ENCODE assay signal across 1 cellular context in the genomic region with DNA sequence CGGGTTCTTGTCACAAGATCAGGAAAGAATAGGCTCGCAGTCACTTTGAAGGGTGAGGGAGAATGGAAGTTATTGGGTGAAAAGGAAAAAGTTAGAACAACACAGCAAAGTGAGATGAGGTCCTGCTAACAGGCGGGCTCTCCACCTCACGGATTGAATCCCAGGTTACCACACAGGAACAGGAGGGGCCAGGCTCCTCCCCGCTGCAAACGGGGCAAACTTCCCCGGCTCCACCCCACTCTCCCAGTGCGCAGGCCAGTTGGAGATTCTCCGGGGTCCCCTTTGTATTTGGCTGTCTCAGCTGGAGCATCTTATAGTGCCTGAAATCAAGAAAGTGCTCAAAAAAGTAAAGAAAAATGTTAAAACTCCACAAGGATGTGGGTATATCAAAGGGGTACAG.
TF ChIP-seq lines count a peak whose summit lies in the region.

No MANE protein-coding gene starts in this region.

TF ChIP-seq in GM23338, 12 proteins besides CTCF, POLR2A, EP300 and RAD21 (continued from another document):
- TF ChIP-seq, protein P1, sequence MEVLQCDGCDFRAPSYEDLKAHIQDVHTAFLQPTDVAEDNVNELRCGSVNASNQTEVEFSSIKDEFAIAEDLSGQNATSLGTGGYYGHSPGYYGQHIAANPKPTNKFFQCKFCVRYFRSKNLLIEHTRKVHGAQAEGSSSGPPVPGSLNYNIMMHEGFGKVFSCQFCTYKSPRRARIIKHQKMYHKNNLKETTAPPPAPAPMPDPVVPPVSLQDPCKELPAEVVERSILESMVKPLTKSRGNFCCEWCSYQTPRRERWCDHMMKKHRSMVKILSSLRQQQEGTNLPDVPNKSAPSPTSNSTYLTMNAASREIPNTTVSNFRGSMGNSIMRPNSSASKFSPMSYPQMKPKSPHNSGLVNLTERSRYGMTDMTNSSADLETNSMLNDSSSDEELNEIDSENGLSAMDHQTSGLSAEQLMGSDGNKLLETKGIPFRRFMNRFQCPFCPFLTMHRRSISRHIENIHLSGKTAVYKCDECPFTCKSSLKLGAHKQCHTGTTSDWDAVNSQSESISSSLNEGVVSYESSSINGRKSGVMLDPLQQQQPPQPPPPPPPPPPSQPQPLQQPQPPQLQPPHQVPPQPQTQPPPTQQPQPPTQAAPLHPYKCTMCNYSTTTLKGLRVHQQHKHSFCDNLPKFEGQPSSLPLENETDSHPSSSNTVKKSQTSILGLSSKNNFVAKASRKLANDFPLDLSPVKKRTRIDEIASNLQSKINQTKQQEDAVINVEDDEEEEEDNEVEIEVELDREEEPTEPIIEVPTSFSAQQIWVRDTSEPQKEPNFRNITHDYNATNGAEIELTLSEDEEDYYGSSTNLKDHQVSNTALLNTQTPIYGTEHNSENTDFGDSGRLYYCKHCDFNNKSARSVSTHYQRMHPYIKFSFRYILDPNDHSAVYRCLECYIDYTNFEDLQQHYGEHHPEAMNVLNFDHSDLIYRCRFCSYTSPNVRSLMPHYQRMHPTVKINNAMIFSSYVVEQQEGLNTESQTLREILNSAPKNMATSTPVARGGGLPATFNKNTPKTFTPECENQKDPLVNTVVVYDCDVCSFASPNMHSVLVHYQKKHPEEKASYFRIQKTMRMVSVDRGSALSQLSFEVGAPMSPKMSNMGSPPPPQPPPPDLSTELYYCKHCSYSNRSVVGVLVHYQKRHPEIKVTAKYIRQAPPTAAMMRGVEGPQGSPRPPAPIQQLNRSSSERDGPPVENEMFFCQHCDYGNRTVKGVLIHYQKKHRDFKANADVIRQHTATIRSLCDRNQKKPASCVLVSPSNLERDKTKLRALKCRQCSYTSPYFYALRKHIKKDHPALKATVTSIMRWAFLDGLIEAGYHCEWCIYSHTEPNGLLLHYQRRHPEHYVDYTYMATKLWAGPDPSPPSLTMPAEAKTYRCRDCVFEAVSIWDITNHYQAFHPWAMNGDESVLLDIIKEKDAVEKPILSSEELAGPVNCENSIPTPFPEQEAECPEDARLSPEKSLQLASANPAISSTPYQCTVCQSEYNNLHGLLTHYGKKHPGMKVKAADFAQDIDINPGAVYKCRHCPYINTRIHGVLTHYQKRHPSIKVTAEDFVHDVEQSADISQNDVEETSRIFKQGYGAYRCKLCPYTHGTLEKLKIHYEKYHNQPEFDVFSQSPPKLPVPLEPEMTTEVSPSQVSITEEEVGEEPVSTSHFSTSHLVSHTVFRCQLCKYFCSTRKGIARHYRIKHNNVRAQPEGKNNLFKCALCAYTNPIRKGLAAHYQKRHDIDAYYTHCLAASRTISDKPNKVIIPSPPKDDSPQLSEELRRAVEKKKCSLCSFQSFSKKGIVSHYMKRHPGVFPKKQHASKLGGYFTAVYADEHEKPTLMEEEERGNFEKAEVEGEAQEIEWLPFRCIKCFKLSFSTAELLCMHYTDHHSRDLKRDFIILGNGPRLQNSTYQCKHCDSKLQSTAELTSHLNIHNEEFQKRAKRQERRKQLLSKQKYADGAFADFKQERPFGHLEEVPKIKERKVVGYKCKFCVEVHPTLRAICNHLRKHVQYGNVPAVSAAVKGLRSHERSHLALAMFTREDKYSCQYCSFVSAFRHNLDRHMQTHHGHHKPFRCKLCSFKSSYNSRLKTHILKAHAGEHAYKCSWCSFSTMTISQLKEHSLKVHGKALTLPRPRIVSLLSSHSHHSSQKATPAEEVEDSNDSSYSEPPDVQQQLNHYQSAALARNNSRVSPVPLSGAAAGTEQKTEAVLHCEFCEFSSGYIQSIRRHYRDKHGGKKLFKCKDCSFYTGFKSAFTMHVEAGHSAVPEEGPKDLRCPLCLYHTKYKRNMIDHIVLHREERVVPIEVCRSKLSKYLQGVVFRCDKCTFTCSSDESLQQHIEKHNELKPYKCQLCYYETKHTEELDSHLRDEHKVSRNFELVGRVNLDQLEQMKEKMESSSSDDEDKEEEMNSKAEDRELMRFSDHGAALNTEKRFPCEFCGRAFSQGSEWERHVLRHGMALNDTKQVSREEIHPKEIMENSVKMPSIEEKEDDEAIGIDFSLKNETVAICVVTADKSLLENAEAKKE (CRISPR knock-in tag; IDR thresholded peaks at IDR 0.05) = no peak
TF ChIP-seq in GM23338: peak in this region for 0.
